18 cellular contexts compared by ENCODE assay signal in genomic region chr17:63939401-63939800, GRCh38. TPM values are rescaled to one million over a fixed set of nuclear protein-coding genes. Genes with fewer than 3 reads are reported as not detected.
"Had no signal": no experiment of that assay in that cellular context is flagged by ENCODE, and none has a peak within 500 bp of the region (broad histone marks: within the 10 kb centered on the region; RNA-seq: fewer than 3 reads in every experiment).

No MANE protein-coding gene starts in this region.

- H3K36me3 Mint-ChIP-seq: WTC11 had no signal

- DNase-seq: activated CD4-positive, alpha-beta T cell treated with anti-CD3 and anti-CD28 coated beads, Interleukin-2, amount 10 ng/mL, durations not matched to agents 24 days and 14 days; activated CD8-positive, alpha-beta memory T cell treated with anti-CD3 and anti-CD28 coated beads for 24 hours; anterior cingulate cortex; cerebellar nuclear complex; effector memory CD4-positive, alpha-beta T cell; head of caudate nucleus; left cardiac atrium; lower lobe of right lung; stimulated activated CD4-positive, alpha-beta T cell treated with anti-CD3 and anti-CD28 coated beads, Interleukin-1b, Interleukin-23, amount 100 ng/mL, for 48 hours; trophoblast cell had no signal

- H3K27ac Mint-ChIP-seq: activated CD4-positive, alpha-beta T cell treated with anti-CD3 and anti-CD28 coated beads, Interleukin-2, amount 10 ng/mL, durations not matched to agents 24 days and 14 days; WTC11 had no signal

- H3K9me3 Mint-ChIP-seq: activated CD4-positive, alpha-beta T cell treated with anti-CD3 and anti-CD28 coated beads, Interleukin-2, amount 10 ng/mL, durations not matched to agents 24 days and 14 days; WTC11 had no signal

- ATAC-seq: left cardiac atrium, lower lobe of right lung had no signal

- H3K9me3 ChIP-seq: lower lobe of right lung, neutrophil had no signal

- H3K4me3 Mint-ChIP-seq: activated CD4-positive, alpha-beta T cell treated with anti-CD3 and anti-CD28 coated beads, Interleukin-2, amount 10 ng/mL, durations not matched to agents 24 days and 14 days; WTC11 had no signal

- FAIRE-seq: frontal cortex, TTC549 had no signal

RNA-seq across cellular contexts. Expression of gene CD79B, which starts 7.3 kb away (rescaled TPM):
- total RNA-seq: epithelial cell of proximal tubule, renal cortical epithelial cell had no signal

RNA-seq across cellular contexts. Expression of gene GH1, which starts 20.8 kb away (rescaled TPM):
- total RNA-seq: activated CD4-positive, alpha-beta T cell treated with anti-CD3 and anti-CD28 coated beads, Interleukin-2, amount 10 ng/mL, durations not matched to agents 24 days and 14 days; epithelial cell of proximal tubule; frontal cortex; left cardiac atrium; lower lobe of right lung; renal cortical epithelial cell; subcutaneous adipose tissue; T-helper 2 cell treated with Interferon-gamma antibody and Interleukin-4, amounts not matched to agents 100 ng/mL and 5 ng/mL, for 36 hours; WTC11 had no signal

RNA-seq across cellular contexts. Expression of gene CSHL1, which starts 28.3 kb away (rescaled TPM):
- total RNA-seq: activated CD4-positive, alpha-beta T cell treated with anti-CD3 and anti-CD28 coated beads, Interleukin-2, amount 10 ng/mL, durations not matched to agents 24 days and 14 days; epithelial cell of proximal tubule; frontal cortex; left cardiac atrium; lower lobe of right lung; renal cortical epithelial cell; subcutaneous adipose tissue; T-helper 2 cell treated with Interferon-gamma antibody and Interleukin-4, amounts not matched to agents 100 ng/mL and 5 ng/mL, for 36 hours; WTC11 had no signal

RNA-seq across cellular contexts. Expression of gene SCN4A, which starts 33.3 kb away (rescaled TPM):
- total RNA-seq: epithelial cell of proximal tubule, frontal cortex, renal cortical epithelial cell had no signal

RNA-seq across cellular contexts. Expression of gene CSH1, which starts 43.0 kb away (rescaled TPM):
- total RNA-seq: activated CD4-positive, alpha-beta T cell treated with anti-CD3 and anti-CD28 coated beads, Interleukin-2, amount 10 ng/mL, durations not matched to agents 24 days and 14 days; epithelial cell of proximal tubule; frontal cortex; left cardiac atrium; lower lobe of right lung; renal cortical epithelial cell; subcutaneous adipose tissue; T-helper 2 cell treated with Interferon-gamma antibody and Interleukin-4, amounts not matched to agents 100 ng/mL and 5 ng/mL, for 36 hours; WTC11 had no signal
